In genomic region chr19:5369962-5370367, GRCh38 we compare ENCODE assay signal across 7 cellular contexts. TPM values are rescaled to one million over a fixed set of nuclear protein-coding genes. Genes with fewer than 3 reads are reported as not detected.
DNase-seq lines count a peak whose midpoint lies in the region; ATAC-seq and TF ChIP-seq lines count a peak whose summit lies in the region.

No MANE protein-coding gene starts in this region.

- no peak overlapping the region for H3K27ac ChIP-seq in heart left ventricle
- H3K27ac ChIP-seq in effector memory CD4-positive, alpha-beta T cell (ENCODE audit: insufficient read depth, low read length, poor library complexity, severe bottlenecking), result no peak overlapping the region

- H3K4me3 ChIP-seq in GM12864 (ENCODE audit: low read depth, low read length), result no peak overlapping the region
- no peak overlapping the region for H3K4me3 ChIP-seq in heart left ventricle
- no peak overlapping the region for H3K4me3 ChIP-seq in effector memory CD4-positive, alpha-beta T cell (ENCODE audit: insufficient read depth, low read depth, low read length, poor library complexity, severe bottlenecking)

- H3K9me3 ChIP-seq in heart left ventricle, result no peaks in the 10 kb centered on the region
- H3K9me3 ChIP-seq in effector memory CD4-positive, alpha-beta T cell (ENCODE audit: control insufficient read depth, low read length), result no peaks in the 10 kb centered on the region

- no peak for ATAC-seq in heart left ventricle

- DNase-seq in GM12864 (ENCODE audit: low read depth) (no peak), NAMALWA (ENCODE audit: low spot score) (peak; percentile 77), activated T-cell treated with anti-CD3 and anti-CD28 coated beads for 4 hours (peak; percentile 27), heart left ventricle (no peak), 8988T (no peak)
- peak; percentile 78 for DNase-seq in stimulated activated CD4-positive, alpha-beta T cell treated with anti-CD3 and anti-CD28 coated beads, Interleukin-15, amount 100 ng/mL, for 24 hours
- no peak for DNase-seq in effector memory CD4-positive, alpha-beta T cell

- 29 to 34% (median 32%) methylated on average over 8 of the region's 8 CpGs for WGBS in heart left ventricle, 4 donors

- H3K36me3 ChIP-seq in heart left ventricle, result no peaks in the 10 kb centered on the region
- no peaks in the 10 kb centered on the region for H3K36me3 ChIP-seq in effector memory CD4-positive, alpha-beta T cell (ENCODE audit: control insufficient read depth, insufficient read depth, low read length)

- peaks cover 0 to 41% (median 0%) of the 10 kb centered on the region in 9 donors for H3K27me3 ChIP-seq in heart left ventricle
- H3K27me3 ChIP-seq in effector memory CD4-positive, alpha-beta T cell (replicated peaks; ENCODE audit: control insufficient read depth, insufficient read depth, low read length, poor library complexity, severe bottlenecking), result no peaks in the 10 kb centered on the region

- H3K4me1 ChIP-seq in heart left ventricle, result no peaks in the 10 kb centered on the region
- H3K4me1 ChIP-seq in effector memory CD4-positive, alpha-beta T cell (ENCODE audit: control insufficient read depth, insufficient read depth, low read length, poor library complexity, severe bottlenecking), result no peaks in the 10 kb centered on the region

- intact Hi-C loops in heart left ventricle (cut with DNase I), result loop anchor here in 1 of 10 donors (10.0 kb wide), 1 partner anchor 325 kb away; no protein-coding TSS in a partner anchor

- TF ChIP-seq POLR2A in heart left ventricle (IDR thresholded peaks at IDR 0.05), result no peak

- peak; percentile 89 for TF ChIP-seq CTCF in GM12864 (IDR thresholded peaks at IDR 0.05; ENCODE audit: low read depth, low read length, missing control alignments)
- TF ChIP-seq CTCF in heart left ventricle (IDR thresholded peaks at IDR 0.05), result peak in 7 of 12 donors; percentile 15 to 41 (median 30)

RNA-seq across cellular contexts. Expression of gene PTPRS, which starts 29.4 kb away (rescaled TPM):
- 100 to 1,000 TPM in 1 of 9 donors, 10 to 100 TPM in 8; 20.0 to 113 (median 33.0) TPM for total RNA-seq in heart left ventricle
- 10 to 100 TPM in 1 of 2 donors, 1 to 10 TPM in 1; 6.3 to 10.6 TPM for polyA plus RNA-seq in heart left ventricle

Comparison
In these comparisons a context has a peak if more than half of its experiments do, and no peak if none do; other contexts are left out.
1. DNase-seq: peak in NAMALWA (single experiment), activated T-cell treated with anti-CD3 and anti-CD28 coated beads for 4 hours (single experiment) and stimulated activated CD4-positive, alpha-beta T cell treated with anti-CD3 and anti-CD28 coated beads, Interleukin-15, amount 100 ng/mL, for 24 hours (single experiment); none in GM12864 (single experiment), heart left ventricle (0 of 5), 8988T (single experiment) and effector memory CD4-positive, alpha-beta T cell (0 of 3).